Comparison of ENCODE assay signal across 19 cellular contexts in genomic region chr17:2909164-2909852, GRCh38.
DNase-seq lines count a peak whose midpoint lies in the region; ATAC-seq, FAIRE-seq and TF ChIP-seq lines count a peak whose summit lies in the region.
"Had no signal": no experiment of that assay in that cellular context is flagged by ENCODE, and none has a peak within 500 bp of the region (broad histone marks: within the 10 kb centered on the region; RNA-seq: fewer than 3 reads in every experiment).

No MANE protein-coding gene starts in this region.

- intact Hi-C loops in left colon (cut with DNase I, micrococcal nuclease) (no loop called here), left lung (cut with DNase I) (no loop called here)

- H3K4me2 ChIP-seq in GM23338 (no peak overlapping the region), SK-N-SH (no peak overlapping the region)

- WGBS in SK-N-SH (ENCODE audit: low lambda C conversion rate) = 79% methylated on average over 11 of the region's 14 CpGs
- WGBS in small intestine, 3 donors = 71 to 74% (median 72%) methylated on average over 14 of the region's 14 CpGs

- no peak for FAIRE-seq in small intestine (lab: Jason Lieb, UNC)
- FAIRE-seq: colon, GM12891, TTC549 had no signal

- ATAC-seq in GM23338 = peak; percentile 27; the same call in 2 of the 3 replicates
- peak; percentile 81 for ATAC-seq in left colon
- no peak for ATAC-seq in left lung
- ATAC-seq: PC-3 had no signal

- peaks cover 46% of the 10 kb centered on the region for H3K36me3 Mint-ChIP-seq in GM23338 (ENCODE audit: low read depth)

- no peaks in the 10 kb centered on the region; the same call in 1 of the 2 replicates for H3F3A ChIP-seq in GM23338 (replicated peaks; ENCODE audit: low read depth)
- H3F3A ChIP-seq in SK-N-SH (replicated peaks; ENCODE audit: insufficient read depth) = no peaks in the 10 kb centered on the region

- H3K27ac Mint-ChIP-seq in GM23338 = no peak overlapping the region; the same call in 1 of the 2 replicates
- H3K27ac Mint-ChIP-seq: activated naive CD4-positive, alpha-beta T cell treated with anti-CD3 and anti-CD28 coated beads, Interleukin-2, amount 10 ng/mL, durations not matched to agents 7 days and 5 days; B cell; HFFc6 had no signal

- peak in 1 of 2 experiments; percentile 21; a peak in 1 of 4 replicates for TF ChIP-seq EP300 in SK-N-SH (IDR thresholded peaks at IDR 0.05; ENCODE audit: borderline replicate concordance in 1 of 2, low read depth in 1 of 2, low read length in 1 of 2)

- peaks cover 68% of the 10 kb centered on the region for H3K79me2 ChIP-seq in GM23338 (replicated peaks; ENCODE audit: insufficient read depth)
- peaks cover 9% of the 10 kb centered on the region; the same call in 1 of the 2 replicates for H3K79me2 ChIP-seq in SK-N-SH (ENCODE audit: insufficient read depth)

- peaks cover 42% of the 10 kb centered on the region for H4K20me1 ChIP-seq in GM23338 (replicated peaks; ENCODE audit: insufficient read depth)
- no peaks in the 10 kb centered on the region for H4K20me1 ChIP-seq in SK-N-SH (ENCODE audit: insufficient read depth)

- H3K4me3 ChIP-seq in GM23338 (no peak overlapping the region), SK-N-SH (ENCODE audit: low read depth in 2 of 2, low read length in 1 of 2) (no peak overlapping the region), small intestine (ENCODE audit: low read depth in 1 of 2, low read length in 2 of 2) (no peak overlapping the region), left lung (no peak overlapping the region)
- H3K4me3 ChIP-seq: SK-N-MC had no signal

- H3K4me3 Mint-ChIP-seq in GM23338 = no peak overlapping the region
- H3K4me3 Mint-ChIP-seq: activated naive CD4-positive, alpha-beta T cell treated with anti-CD3 and anti-CD28 coated beads, Interleukin-2, amount 10 ng/mL, durations not matched to agents 7 days and 5 days; B cell; HFFc6 had no signal

- H3K4me1 Mint-ChIP-seq in GM23338 = peaks cover 26% of the 10 kb centered on the region

- DNase-seq in GM23338 (ENCODE audit: low spot score) = no peak
- DNase-seq in SK-N-SH = peak; percentile 69
- peak in 1 of 2 donors; percentile 46 for DNase-seq in left colon
- peak; percentile 43 for DNase-seq in small intestine
- DNase-seq in HuH-7.5 (ENCODE audit: low spot score) = no peak
- no peak for DNase-seq in left lung
- DNase-seq in cerebellar cortex (ENCODE audit: low spot score) = no peak
- DNase-seq: activated CD4-positive, alpha-beta T cell treated with anti-CD3 and anti-CD28 coated beads, Interleukin-2, amount 50 U/mL, for 4 hours; activated naive CD4-positive, alpha-beta T cell treated with anti-CD3 and anti-CD28 coated beads, Interleukin-2, amount 10 ng/mL, durations not matched to agents 7 days and 5 days; GF-D8; HFFc6; NCI-H1105 treated with DMSO at 0.1 percent for 48 hours; PC-3; stimulated activated CD4-positive, alpha-beta T cell treated with anti-CD3 and anti-CD28 coated beads, Interleukin-2, amount 100 ng/mL, for 24 hours had no signal

- H3K9me3 ChIP-seq in SK-N-SH (no peaks in the 10 kb centered on the region), small intestine (ENCODE audit: control insufficient read depth, low read depth) (no peaks in the 10 kb centered on the region), left lung (no peaks in the 10 kb centered on the region)

- H3K36me3 ChIP-seq in GM23338 (ENCODE audit: insufficient read depth) (no peaks in the 10 kb centered on the region), SK-N-SH (replicated peaks in 1 of 2; ENCODE audit: control insufficient read depth in 1 of 2, insufficient read depth in 2 of 2, low read length in 1 of 2) (no peaks in the 10 kb centered on the region), small intestine (ENCODE audit: control insufficient read depth in 2 of 2, insufficient read depth in 2 of 2, low read length in 2 of 2) (no peaks in the 10 kb centered on the region), left lung (peaks cover 0 to 16% of the 10 kb centered on the region in 2 donors)

- H2AFZ ChIP-seq in GM23338 (no peak overlapping the region), SK-N-SH (ENCODE audit: low read depth) (no peak overlapping the region)

- TF ChIP-seq CTCF in GM23338 (conservative IDR thresholded peaks at IDR 0.05; ENCODE audit: low read depth in 2 of 2) = no peak
- no peak for TF ChIP-seq CTCF in SK-N-SH (IDR thresholded peaks at IDR 0.05)
- TF ChIP-seq CTCF in left lung (IDR thresholded peaks at IDR 0.05) = no peak

- peak; percentile 39 for TF ChIP-seq RAD21 in SK-N-SH (IDR thresholded peaks at IDR 0.05; ENCODE audit: low read length)

- H3K27me3 ChIP-seq in GM23338 (ENCODE audit: insufficient read depth) (no peaks in the 10 kb centered on the region), SK-N-SH (ENCODE audit: insufficient read depth) (no peaks in the 10 kb centered on the region), small intestine (ENCODE audit: control insufficient read depth in 2 of 2, insufficient read depth in 2 of 2, low read length in 2 of 2) (no peaks in the 10 kb centered on the region), left lung (peaks cover 0 to 3% of the 10 kb centered on the region in 2 donors)

- peaks cover 4% of the 10 kb centered on the region; the same call in 1 of the 2 replicates for H3K4me1 ChIP-seq in GM23338 (ENCODE audit: insufficient read depth)
- peaks cover 0 to 74% of the 10 kb centered on the region in 2 experiments; a peak in 1 of 4 replicates for H3K4me1 ChIP-seq in SK-N-SH (ENCODE audit: control insufficient read depth in 1 of 2, insufficient read depth in 2 of 2, low read depth in 1 of 2, low read length in 1 of 2)
- H3K4me1 ChIP-seq in small intestine (ENCODE audit: control insufficient read depth in 2 of 2, insufficient read depth in 1 of 2, low read depth in 1 of 2, low read length in 1 of 2) = no peaks in the 10 kb centered on the region
- no peaks in the 10 kb centered on the region for H3K4me1 ChIP-seq in left lung

- H3K27me3 Mint-ChIP-seq in GM23338 (ENCODE audit: insufficient read depth, low read depth, poor library complexity) = peaks cover 13% of the 10 kb centered on the region
- H3K27me3 Mint-ChIP-seq: activated naive CD4-positive, alpha-beta T cell treated with anti-CD3 and anti-CD28 coated beads, Interleukin-2, amount 10 ng/mL, durations not matched to agents 7 days and 5 days; B cell had no signal

- CTCF ChIA-PET in SK-N-SH (lab: Yijun Ruan, JAX) = interaction anchor here (0.7 to 17.6 kb wide), 9 partner anchors 11 to 123 kb away, joined by 3 to 177 read pairs (median 4); no protein-coding TSS in a partner anchor

- H3K9me2 ChIP-seq in GM23338 (ENCODE audit: insufficient read depth) (no peaks in the 10 kb centered on the region), SK-N-SH (no peaks in the 10 kb centered on the region)

- POLR2A ChIA-PET in SK-N-SH (lab: Yijun Ruan, JAX) = interaction anchor here (0.6 to 1.5 kb wide), 3 partner anchors 17 to 57 kb away, joined by 3 to 4 read pairs (median 4); no protein-coding TSS in a partner anchor

- no peak overlapping the region for H3K9ac ChIP-seq in SK-N-SH

- H3K9me3 Mint-ChIP-seq in GM23338 = peaks cover 4% of the 10 kb centered on the region; the same call in 2 of the 3 replicates

- H3K27ac ChIP-seq in GM23338 (ENCODE audit: low read depth) (peak overlapping the region; percentile 45; the same call in 1 of the 2 replicates), SK-N-SH (ENCODE audit: low read depth in 2 of 2, low read length in 1 of 2) (peak overlapping the region in 1 of 2 experiments; percentile 91; a peak in 2 of 4 replicates), small intestine (ENCODE audit: low read depth in 1 of 2, low read length in 1 of 2) (no peak overlapping the region), left lung (no peak overlapping the region)
- H3K27ac ChIP-seq: SK-N-MC had no signal

TF ChIP-seq in SK-N-SH, 30 proteins besides CTCF, POLR2A, EP300 and RAD21:
- no peak for TF ChIP-seq TEAD4 (IDR thresholded peaks at IDR 0.05; ENCODE audit: borderline replicate concordance, insufficient read depth)
- peak; percentile 27; the same call in 1 of the 2 replicates for TF ChIP-seq RCOR1 (IDR thresholded peaks at IDR 0.05; ENCODE audit: low read length)
- TF ChIP-seq MXI1 (IDR thresholded peaks at IDR 0.05; ENCODE audit: low read depth, low read length) = peak; percentile 33; the same call in 1 of the 2 replicates

Comparison
In these comparisons a context has a peak if more than half of its experiments do, and no peak if none do; other contexts are left out.
1. DNase-seq: peak in SK-N-SH (single experiment) and small intestine (single experiment); none in GM23338 (single experiment), HuH-7.5 (single experiment), left lung (0 of 2) and cerebellar cortex (single experiment).